In the genomic region with DNA sequence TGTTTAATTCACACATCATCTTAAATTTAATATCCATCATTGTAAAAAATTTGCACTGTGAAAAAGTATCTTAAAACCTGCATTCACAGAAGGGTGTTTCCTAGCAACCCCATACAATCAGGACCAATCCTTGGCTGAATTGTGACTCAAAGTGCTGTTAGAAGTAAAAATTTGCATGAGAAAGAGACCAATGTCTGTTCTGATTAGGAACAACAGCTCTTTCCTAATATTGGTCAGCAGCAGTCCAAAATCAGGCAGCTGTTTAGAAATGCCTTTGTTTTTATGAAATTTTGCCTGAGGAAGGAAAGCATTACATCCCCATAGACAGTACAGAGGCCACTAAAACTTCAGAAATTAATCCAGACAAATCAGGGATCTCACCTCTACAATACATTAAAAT, we compare ENCODE assay signal across 2 cellular contexts.
TF ChIP-seq lines count a peak whose summit lies in the region.

No MANE protein-coding gene starts in this region.

TF ChIP-seq in SK-N-SH, 30 proteins besides CTCF, POLR2A, EP300 and RAD21 (continued from another document):
- no peak for TF ChIP-seq REST (IDR thresholded peaks at IDR 0.05; ENCODE audit: low read depth, low read length)
- TF ChIP-seq GABPA (IDR thresholded peaks at IDR 0.05; ENCODE audit: low read depth): no peak
- no peak for TF ChIP-seq ELF1 (IDR thresholded peaks at IDR 0.05)
- no peak for TF ChIP-seq FOXJ3 (CRISPR knock-in tag; IDR thresholded peaks at IDR 0.05)
- no peak for TF ChIP-seq USF1 (IDR thresholded peaks at IDR 0.05; ENCODE audit: borderline replicate concordance, low read depth)
TF ChIP-seq in SK-N-SH: peak in this region for 0.

TF ChIP-seq in SK-N-SH treated with all-trans-retinoic acid at 6 μM for 48 hours, 23 proteins besides CTCF, POLR2A, EP300 and RAD21 (continued from another document):
- TF ChIP-seq, protein P1, sequence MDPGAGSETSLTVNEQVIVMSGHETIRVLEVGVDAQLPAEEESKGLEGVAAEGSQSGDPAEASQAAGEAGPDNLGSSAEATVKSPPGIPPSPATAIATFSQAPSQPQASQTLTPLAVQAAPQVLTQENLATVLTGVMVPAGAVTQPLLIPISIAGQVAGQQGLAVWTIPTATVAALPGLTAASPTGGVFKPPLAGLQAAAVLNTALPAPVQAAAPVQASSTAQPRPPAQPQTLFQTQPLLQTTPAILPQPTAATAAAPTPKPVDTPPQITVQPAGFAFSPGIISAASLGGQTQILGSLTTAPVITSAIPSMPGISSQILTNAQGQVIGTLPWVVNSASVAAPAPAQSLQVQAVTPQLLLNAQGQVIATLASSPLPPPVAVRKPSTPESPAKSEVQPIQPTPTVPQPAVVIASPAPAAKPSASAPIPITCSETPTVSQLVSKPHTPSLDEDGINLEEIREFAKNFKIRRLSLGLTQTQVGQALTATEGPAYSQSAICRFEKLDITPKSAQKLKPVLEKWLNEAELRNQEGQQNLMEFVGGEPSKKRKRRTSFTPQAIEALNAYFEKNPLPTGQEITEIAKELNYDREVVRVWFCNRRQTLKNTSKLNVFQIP (CRISPR knock-in tag; IDR thresholded peaks at IDR 0.05; ENCODE audit: borderline replicate concordance, low read depth): no peak
- TF ChIP-seq TCF4 (CRISPR knock-in tag; IDR thresholded peaks at IDR 0.05; ENCODE audit: borderline replicate concordance): no peak
- TF ChIP-seq GLIS3 (CRISPR knock-in tag; IDR thresholded peaks at IDR 0.05): no peak
- no peak for TF ChIP-seq ZFP3 (CRISPR knock-in tag; IDR thresholded peaks at IDR 0.05)
- no peak for TF ChIP-seq RARB (CRISPR knock-in tag; IDR thresholded peaks at IDR 0.05)
- no peak for TF ChIP-seq ZNF70 (CRISPR knock-in tag; IDR thresholded peaks at IDR 0.05)
- no peak for TF ChIP-seq PPARA (CRISPR knock-in tag; IDR thresholded peaks at IDR 0.05; ENCODE audit: borderline replicate concordance)
- TF ChIP-seq, protein P2, sequence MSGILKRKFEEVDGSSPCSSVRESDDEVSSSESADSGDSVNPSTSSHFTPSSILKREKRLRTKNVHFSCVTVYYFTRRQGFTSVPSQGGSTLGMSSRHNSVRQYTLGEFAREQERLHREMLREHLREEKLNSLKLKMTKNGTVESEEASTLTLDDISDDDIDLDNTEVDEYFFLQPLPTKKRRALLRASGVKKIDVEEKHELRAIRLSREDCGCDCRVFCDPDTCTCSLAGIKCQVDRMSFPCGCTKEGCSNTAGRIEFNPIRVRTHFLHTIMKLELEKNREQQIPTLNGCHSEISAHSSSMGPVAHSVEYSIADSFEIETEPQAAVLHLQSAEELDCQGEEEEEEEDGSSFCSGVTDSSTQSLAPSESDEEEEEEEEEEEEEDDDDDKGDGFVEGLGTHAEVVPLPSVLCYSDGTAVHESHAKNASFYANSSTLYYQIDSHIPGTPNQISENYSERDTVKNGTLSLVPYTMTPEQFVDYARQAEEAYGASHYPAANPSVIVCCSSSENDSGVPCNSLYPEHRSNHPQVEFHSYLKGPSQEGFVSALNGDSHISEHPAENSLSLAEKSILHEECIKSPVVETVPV (CRISPR knock-in tag; IDR thresholded peaks at IDR 0.05): no peak
- TF ChIP-seq CSDC2 (CRISPR knock-in tag; IDR thresholded peaks at IDR 0.05): no peak
- no peak for TF ChIP-seq SNAI2 (CRISPR knock-in tag; IDR thresholded peaks at IDR 0.05)
- TF ChIP-seq ISL1 (CRISPR knock-in tag; IDR thresholded peaks at IDR 0.05): no peak
